Comparison of ENCODE assay signal across 12 cellular contexts in genomic region chr1:219794085-219794743, GRCh38.
DNase-seq lines count a peak whose midpoint lies in the region; ATAC-seq and TF ChIP-seq lines count a peak whose summit lies in the region.
"Had no signal": no experiment of that assay in that cellular context is flagged by ENCODE, and none has a peak within 500 bp of the region (broad histone marks: within the 10 kb centered on the region; RNA-seq: fewer than 3 reads in every experiment).

No MANE protein-coding gene starts in this region.

- H3K27ac Mint-ChIP-seq in nephron: peak overlapping the region; percentile 4 to 40 (median 15)
- H3K27ac Mint-ChIP-seq: activated naive CD8-positive, alpha-beta T cell treated with anti-CD3 and anti-CD28 coated beads, Interleukin-2, amount 10 ng/mL, durations not matched to agents 7 days and 5 days; natural killer cell had no signal

- H3K14ac ChIP-seq in neuronal stem cell (ENCODE audit: low read length): no peak overlapping the region

- TF ChIP-seq CTCF in nephron (IDR thresholded peaks at IDR 0.05; ENCODE audit: unreplicated experiment in 3 of 3) (no peak), BE2C (IDR thresholded peaks at IDR 0.05; ENCODE audit: low read depth, low read length) (no peak)

- H2BK15ac ChIP-seq in neuronal stem cell (ENCODE audit: low read length): no peak overlapping the region

- H3K23ac ChIP-seq in neuronal stem cell (ENCODE audit: low read depth, low read length, poor library complexity): no peak overlapping the region

- H3K4me3 ChIP-seq in neuronal stem cell (ENCODE audit: low read length in 2 of 2): no peak overlapping the region
- H3K4me3 ChIP-seq in BE2C (ENCODE audit: low read depth, low read length): no peak overlapping the region

- H3K27me3 Mint-ChIP-seq in nephron (ENCODE audit: low read depth): peaks cover 8% of the 10 kb centered on the region
- H3K27me3 Mint-ChIP-seq: activated naive CD8-positive, alpha-beta T cell treated with anti-CD3 and anti-CD28 coated beads, Interleukin-2, amount 10 ng/mL, durations not matched to agents 7 days and 5 days had no signal

- H4K8ac ChIP-seq in neuronal stem cell (ENCODE audit: low read depth, low read length): no peak overlapping the region

- H2BK5ac ChIP-seq in neuronal stem cell (ENCODE audit: low read length): no peak overlapping the region

- ATAC-seq in GM18867 (IDR thresholded peaks at IDR 0.05; ENCODE audit: unreplicated experiment): peak; percentile 45
- peak; percentile 74 for ATAC-seq in GM21576 (IDR thresholded peaks at IDR 0.05; ENCODE audit: unreplicated experiment)
- peak; percentile 64 for ATAC-seq in HG03354 (IDR thresholded peaks at IDR 0.05; ENCODE audit: poor library complexity, severe bottlenecking, unreplicated experiment)
- ATAC-seq: left lobe of liver, natural killer cell had no signal

- no peak overlapping the region for H3K18ac ChIP-seq in neuronal stem cell (ENCODE audit: low read length)

- H2AK5ac ChIP-seq in neuronal stem cell (ENCODE audit: low read depth, low read length): no peak overlapping the region

- WGBS in neuronal stem cell (ENCODE audit: extremely low coverage in 2 of 2, insufficient read length in 2 of 2, insufficient replicate concordance in 1 of 2), 2 donors: no CpG with 5 or more reads among the region's 8 CpGs

- H3K4me1 ChIP-seq in neuronal stem cell (ENCODE audit: control insufficient read depth in 2 of 2, insufficient read depth in 1 of 2, low read depth in 1 of 2, low read length in 2 of 2) (peaks cover 8 to 38% of the 10 kb centered on the region in 2 donors), BE2C (peaks cover 33% of the 10 kb centered on the region)

- H3K9ac ChIP-seq in neuronal stem cell (ENCODE audit: low read depth, low read length, poor library complexity): no peak overlapping the region

- DNase-seq in NCI-H1105 (lab: John Stamatoyannopoulos, UW) (no peak), neuronal stem cell (ENCODE audit: low spot score) (no peak), BE2C (no peak)
- DNase-seq: activated naive CD8-positive, alpha-beta T cell treated with anti-CD3 and anti-CD28 coated beads, Interleukin-2, amount 10 ng/mL, durations not matched to agents 7 days and 5 days; KBM-7; natural killer cell; NCI-H187 had no signal

- peaks cover 74% of the 10 kb centered on the region for H3K4me1 Mint-ChIP-seq in nephron
- H3K4me1 Mint-ChIP-seq: activated naive CD8-positive, alpha-beta T cell treated with anti-CD3 and anti-CD28 coated beads, Interleukin-2, amount 10 ng/mL, durations not matched to agents 7 days and 5 days; natural killer cell had no signal

- H3K27me3 ChIP-seq in neuronal stem cell (ENCODE audit: control insufficient read depth in 3 of 3, insufficient read depth in 3 of 3, low read depth in 1 of 3, low read length in 3 of 3) (no peaks in the 10 kb centered on the region), BE2C (no peaks in the 10 kb centered on the region)

- H2AFZ ChIP-seq in neuronal stem cell (ENCODE audit: low read length): no peak overlapping the region

- H3K4ac ChIP-seq in neuronal stem cell (ENCODE audit: low read length): no peak overlapping the region

- H4K91ac ChIP-seq in neuronal stem cell (ENCODE audit: low read depth, low read length, poor library complexity): no peak overlapping the region

- no peak overlapping the region for H2BK120ac ChIP-seq in neuronal stem cell (ENCODE audit: low read depth, low read length)

- H3K4me2 ChIP-seq in neuronal stem cell (ENCODE audit: insufficient read depth, low read length, poor library complexity, severe bottlenecking): no peak overlapping the region

- no peaks in the 10 kb centered on the region for H3K36me3 Mint-ChIP-seq in nephron (ENCODE audit: low read depth)
- H3K36me3 Mint-ChIP-seq: activated naive CD8-positive, alpha-beta T cell treated with anti-CD3 and anti-CD28 coated beads, Interleukin-2, amount 10 ng/mL, durations not matched to agents 7 days and 5 days; natural killer cell had no signal

- no peak overlapping the region for H3K27ac ChIP-seq in neuronal stem cell (replicated peaks; ENCODE audit: low read length)

- peak overlapping the region in 1 of 3 experiments; percentile 55 for H3K4me3 Mint-ChIP-seq in nephron
- H3K4me3 Mint-ChIP-seq: activated naive CD8-positive, alpha-beta T cell treated with anti-CD3 and anti-CD28 coated beads, Interleukin-2, amount 10 ng/mL, durations not matched to agents 7 days and 5 days; natural killer cell had no signal

- H2BK12ac ChIP-seq in neuronal stem cell (ENCODE audit: low read length): no peak overlapping the region

- H3K9me3 ChIP-seq in neuronal stem cell (replicated peaks in 1 of 2; ENCODE audit: control insufficient read depth in 2 of 2, insufficient read depth in 1 of 2, low read depth in 1 of 2, low read length in 2 of 2) (peaks cover 0 to 3% of the 10 kb centered on the region in 2 donors), BE2C (no peaks in the 10 kb centered on the region)

- no peaks in the 10 kb centered on the region for H3K79me1 ChIP-seq in neuronal stem cell (ENCODE audit: low read depth, low read length)

- H3K9me3 Mint-ChIP-seq in nephron: peaks cover 6% of the 10 kb centered on the region
- H3K9me3 Mint-ChIP-seq: activated naive CD8-positive, alpha-beta T cell treated with anti-CD3 and anti-CD28 coated beads, Interleukin-2, amount 10 ng/mL, durations not matched to agents 7 days and 5 days; natural killer cell had no signal

- no peaks in the 10 kb centered on the region for H3K36me3 ChIP-seq in neuronal stem cell (replicated peaks in 1 of 2; ENCODE audit: control insufficient read depth in 2 of 2, insufficient read depth in 2 of 2, low read length in 2 of 2)
- no peaks in the 10 kb centered on the region for H3K36me3 ChIP-seq in BE2C
